ENCODE assay signal across 8 cellular contexts in the genomic region with DNA sequence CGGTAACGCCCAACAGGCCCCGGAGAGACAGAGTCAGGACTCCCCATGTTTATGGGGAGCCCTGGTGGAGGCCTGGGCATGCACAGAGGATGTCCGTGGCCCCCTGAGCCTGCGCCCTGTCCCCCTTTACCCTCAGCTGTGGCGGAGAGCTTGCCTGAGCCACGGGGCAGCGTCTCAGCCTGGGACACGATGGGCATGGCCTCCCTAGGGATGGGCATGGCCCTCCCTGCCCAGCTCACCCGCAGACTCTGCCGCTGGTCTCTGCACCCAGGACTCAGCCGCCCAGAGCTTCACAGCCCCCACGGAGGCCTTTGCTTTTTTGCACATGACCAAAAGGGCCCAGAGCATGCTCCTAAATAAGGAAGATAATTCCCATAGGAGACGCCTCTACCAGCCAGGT.
"Had no signal": no experiment of that assay in that cellular context is flagged by ENCODE, and none has a peak within 500 bp of the region (broad histone marks: within the 10 kb centered on the region; RNA-seq: fewer than 3 reads in every experiment).

No MANE protein-coding gene starts in this region.

- H3K4me3 ChIP-seq: GM23338, HAP-1, K562 had no signal

- DNase-seq: H7, HFFc6, IMR-90 had no signal

- H3K9me3 ChIP-seq: HAP-1 had no signal

- ATAC-seq: GM23338, HCT116, K562 had no signal

- H3K4me1 Mint-ChIP-seq: GM23338 had no signal

- FAIRE-seq: HTR-8/SVneo, K562 had no signal

- H3K36me3 ChIP-seq: HAP-1 had no signal

- H3K4me1 ChIP-seq: HAP-1 had no signal

- H3K27ac Mint-ChIP-seq: GM23338, HFFc6 had no signal

- H3K4me3 Mint-ChIP-seq: GM23338, HFFc6 had no signal
